ENCODE assay signal across 1 cellular context in genomic region chr3:115212615-115213014, GRCh38.
TF ChIP-seq lines count a peak whose summit lies in the region.

No MANE protein-coding gene starts in this region.

TF ChIP-seq in endothelial cell of umbilical vein, 7 proteins besides CTCF, POLR2A, EP300 and RAD21:
- TF ChIP-seq GATA2 (IDR thresholded peaks at IDR 0.05; ENCODE audit: insufficient read depth, insufficient read length, low read depth, low read length): no peak
- TF ChIP-seq FOS (IDR thresholded peaks at IDR 0.05; ENCODE audit: borderline replicate concordance, insufficient read depth, low read length): no peak
- TF ChIP-seq JUN (IDR thresholded peaks at IDR 0.05; ENCODE audit: borderline replicate concordance, insufficient read depth, insufficient read length, low read depth): no peak
- no peak for TF ChIP-seq EZH2 (IDR thresholded peaks at IDR 0.05; ENCODE audit: borderline replicate concordance, low read depth, low read length, severe bottlenecking)
- TF ChIP-seq POLR2AphosphoS5 (IDR thresholded peaks at IDR 0.05; ENCODE audit: insufficient read depth, low read depth, low read length): no peak
- TF ChIP-seq, protein P1, sequence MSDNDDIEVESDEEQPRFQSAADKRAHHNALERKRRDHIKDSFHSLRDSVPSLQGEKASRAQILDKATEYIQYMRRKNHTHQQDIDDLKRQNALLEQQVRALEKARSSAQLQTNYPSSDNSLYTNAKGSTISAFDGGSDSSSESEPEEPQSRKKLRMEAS (IDR thresholded peaks at IDR 0.05; ENCODE audit: insufficient read depth, insufficient read length): no peak
- TF ChIP-seq MYC (IDR thresholded peaks at IDR 0.05; ENCODE audit: low read depth, low read length): no peak
